ENCODE assay signal across 10 cellular contexts in genomic region chr5:14668247-14668646, GRCh38. TPM values are rescaled to one million over a fixed set of nuclear protein-coding genes. Genes with fewer than 3 reads are reported as not detected.
DNase-seq lines count a peak whose midpoint lies in the region; ATAC-seq and TF ChIP-seq lines count a peak whose summit lies in the region.
"Had no signal": no experiment of that assay in that cellular context is flagged by ENCODE, and none has a peak within 500 bp of the region (broad histone marks: within the 10 kb centered on the region; RNA-seq: fewer than 3 reads in every experiment).

No MANE protein-coding gene starts in this region.

- intact Hi-C loops in activated CD8-positive, alpha-beta T cell treated with anti-CD3 and anti-CD28 coated beads for 36 hours (cut with micrococcal nuclease) = loop anchor here (5.0 kb wide), 4 partner anchors 39 to 251 kb away; partner anchors contain the start of gene ANKH

- no peaks in the 10 kb centered on the region for H3K9me3 Mint-ChIP-seq in activated CD8-positive, alpha-beta T cell treated with anti-CD3 and anti-CD28 coated beads for 36 hours
- H3K9me3 Mint-ChIP-seq in stimulated activated naive CD8-positive, alpha-beta T cell treated with anti-CD3 and anti-CD28 coated beads, Interleukin-15, amount 100 ng/mL, for 72 hours = no peaks in the 10 kb centered on the region

- peak; percentile 45 for DNase-seq in activated naive CD4-positive, alpha-beta T cell treated with Interleukin-2 at 50 U/mL for 16 hours
- no peak for DNase-seq in activated naive CD4-positive, alpha-beta T cell (lab: John Stamatoyannopoulos, UW)
- peak; percentile 78 for DNase-seq in activated CD8-positive, alpha-beta T cell treated with anti-CD3 and anti-CD28 coated beads for 36 hours
- peak in 1 of 3 donors; percentile 32 for DNase-seq in effector memory CD4-positive, alpha-beta T cell
- DNase-seq in stimulated activated naive CD8-positive, alpha-beta T cell treated with anti-CD3 and anti-CD28 coated beads, Interleukin-15, amount 100 ng/mL, for 72 hours = peak; percentile 42 to 75
- DNase-seq in DMS153 (lab: John Stamatoyannopoulos, UW) (no peak), NCI-H2107 treated with DMSO at 0.1 percent for 48 hours (lab: John Stamatoyannopoulos, UW; ENCODE audit: unreplicated experiment) (no peak)
- no peak for DNase-seq in stimulated activated CD4-positive, alpha-beta T cell treated with anti-CD3 and anti-CD28 coated beads, Interleukin-1b, Interleukin-23, amount 100 ng/mL, for 48 hours

- H3K4me1 ChIP-seq in effector memory CD4-positive, alpha-beta T cell (ENCODE audit: control insufficient read depth, insufficient read depth, low read length, poor library complexity, severe bottlenecking) = peaks cover 54% of the 10 kb centered on the region

- no peaks in the 10 kb centered on the region for H3K27me3 ChIP-seq in effector memory CD4-positive, alpha-beta T cell (replicated peaks; ENCODE audit: control insufficient read depth, insufficient read depth, low read length, poor library complexity, severe bottlenecking)
- H3K27me3 ChIP-seq: upper lobe of left lung had no signal

- H3K36me3 Mint-ChIP-seq in activated CD8-positive, alpha-beta T cell treated with anti-CD3 and anti-CD28 coated beads for 36 hours (ENCODE audit: low read depth) = peaks cover 48% of the 10 kb centered on the region

- peak overlapping the region; percentile 94 for H3K27ac Mint-ChIP-seq in activated CD8-positive, alpha-beta T cell treated with anti-CD3 and anti-CD28 coated beads for 36 hours
- peak overlapping the region; percentile 97 to 98 for H3K27ac Mint-ChIP-seq in stimulated activated naive CD8-positive, alpha-beta T cell treated with anti-CD3 and anti-CD28 coated beads, Interleukin-15, amount 100 ng/mL, for 72 hours

- H3K27ac ChIP-seq in effector memory CD4-positive, alpha-beta T cell (ENCODE audit: insufficient read depth, low read length, poor library complexity, severe bottlenecking) = no peak overlapping the region
- H3K27ac ChIP-seq: SK-N-MC had no signal

- H3K36me3 ChIP-seq in effector memory CD4-positive, alpha-beta T cell (ENCODE audit: control insufficient read depth, insufficient read depth, low read length) = no peaks in the 10 kb centered on the region
- H3K36me3 ChIP-seq: upper lobe of left lung had no signal

- H3K27me3 Mint-ChIP-seq in activated CD8-positive, alpha-beta T cell treated with anti-CD3 and anti-CD28 coated beads for 36 hours = no peaks in the 10 kb centered on the region
- no peaks in the 10 kb centered on the region for H3K27me3 Mint-ChIP-seq in stimulated activated naive CD8-positive, alpha-beta T cell treated with anti-CD3 and anti-CD28 coated beads, Interleukin-15, amount 100 ng/mL, for 72 hours

- H3K9me3 ChIP-seq in effector memory CD4-positive, alpha-beta T cell (ENCODE audit: control insufficient read depth, low read length) = no peaks in the 10 kb centered on the region
- H3K9me3 ChIP-seq: upper lobe of left lung had no signal

- no peak for TF ChIP-seq CTCF in activated CD8-positive, alpha-beta T cell treated with anti-CD3 and anti-CD28 coated beads for 36 hours (IDR thresholded peaks at IDR 0.05)

- POLR2A ChIA-PET in activated CD8-positive, alpha-beta T cell treated with anti-CD3 and anti-CD28 coated beads for 36 hours (lab: Charles Lee) = interaction anchor here (0.9 to 1.1 kb wide), 2 partner anchors 8 to 254 kb away, joined by 3 read pairs; no protein-coding TSS in a partner anchor

- peaks cover 69% of the 10 kb centered on the region for H3K4me1 Mint-ChIP-seq in activated CD8-positive, alpha-beta T cell treated with anti-CD3 and anti-CD28 coated beads for 36 hours (ENCODE audit: low read depth)
- peaks cover 85% of the 10 kb centered on the region for H3K4me1 Mint-ChIP-seq in stimulated activated naive CD8-positive, alpha-beta T cell treated with anti-CD3 and anti-CD28 coated beads, Interleukin-15, amount 100 ng/mL, for 72 hours

- H3K4me3 ChIP-seq in effector memory CD4-positive, alpha-beta T cell (ENCODE audit: insufficient read depth, low read depth, low read length, poor library complexity, severe bottlenecking) = peak overlapping the region; percentile 11
- H3K4me3 ChIP-seq: SK-N-MC, upper lobe of left lung had no signal

- peak; percentile 11 for ATAC-seq in activated CD8-positive, alpha-beta T cell treated with anti-CD3 and anti-CD28 coated beads for 36 hours
- peak; percentile 42 for ATAC-seq in stimulated activated naive CD8-positive, alpha-beta T cell treated with anti-CD3 and anti-CD28 coated beads, Interleukin-15, amount 100 ng/mL, for 72 hours

- H3K4me3 Mint-ChIP-seq in activated CD8-positive, alpha-beta T cell treated with anti-CD3 and anti-CD28 coated beads for 36 hours = peak overlapping the region; percentile 96
- H3K4me3 Mint-ChIP-seq in stimulated activated naive CD8-positive, alpha-beta T cell treated with anti-CD3 and anti-CD28 coated beads, Interleukin-15, amount 100 ng/mL, for 72 hours = peak overlapping the region; percentile 95 to 96

- CTCF ChIA-PET in activated CD8-positive, alpha-beta T cell treated with anti-CD3 and anti-CD28 coated beads for 36 hours (lab: Charles Lee) = interaction anchor here (1.1 to 2.6 kb wide), 3 partner anchors 8 to 302 kb away, joined by 3 to 15 read pairs (median 7); no protein-coding TSS in a partner anchor

RNA-seq across cellular contexts. Expression of gene OTULIN, which starts 3.7 kb away (rescaled TPM):
- 10 to 100 TPM; 59.6 to 60.5 TPM for total RNA-seq in activated CD8-positive, alpha-beta T cell treated with anti-CD3 and anti-CD28 coated beads for 36 hours

Comparison
In these comparisons a context has a peak if more than half of its experiments do, and no peak if none do; other contexts are left out.
1. DNase-seq: peak in activated naive CD4-positive, alpha-beta T cell treated with Interleukin-2 at 50 U/mL for 16 hours (single experiment), activated CD8-positive, alpha-beta T cell treated with anti-CD3 and anti-CD28 coated beads for 36 hours (single experiment) and stimulated activated naive CD8-positive, alpha-beta T cell treated with anti-CD3 and anti-CD28 coated beads, Interleukin-15, amount 100 ng/mL, for 72 hours (2 of 2); none in activated naive CD4-positive, alpha-beta T cell (0 of 4), DMS153 (single experiment), stimulated activated CD4-positive, alpha-beta T cell treated with anti-CD3 and anti-CD28 coated beads, Interleukin-1b, Interleukin-23, amount 100 ng/mL, for 48 hours (single experiment) and NCI-H2107 treated with DMSO at 0.1 percent for 48 hours (single experiment).